ENCODE assay signal across 23 cellular contexts in the genomic region with DNA sequence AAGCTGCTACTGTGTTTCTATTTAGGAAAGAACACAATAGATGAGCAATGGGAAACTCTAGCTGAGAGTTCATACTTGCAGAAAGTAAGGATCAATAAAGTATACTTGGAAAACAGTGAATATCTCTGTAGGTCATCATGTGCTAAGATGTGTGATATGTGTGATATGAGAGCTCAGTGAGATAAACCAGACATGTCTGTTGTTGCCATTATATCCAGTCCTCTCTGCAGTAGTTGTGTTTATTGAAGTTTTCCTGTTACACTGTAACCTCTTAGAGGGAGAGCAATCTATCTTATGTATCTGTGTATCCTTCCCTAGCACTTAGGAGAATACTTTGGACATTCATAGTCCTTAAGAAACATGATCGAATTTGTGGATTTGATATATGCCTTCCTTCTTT. TPM values are rescaled to one million over a fixed set of nuclear protein-coding genes. Genes with fewer than 3 reads are reported as not detected.
DNase-seq lines count a peak whose midpoint lies in the region; ATAC-seq, FAIRE-seq and TF ChIP-seq lines count a peak whose summit lies in the region.
"Had no signal": no experiment of that assay in that cellular context is flagged by ENCODE, and none has a peak within 500 bp of the region (broad histone marks: within the 10 kb centered on the region; RNA-seq: fewer than 3 reads in every experiment).

No MANE protein-coding gene starts in this region.

- DNase-seq in activated T-cell treated with anti-CD3 and anti-CD28 coated beads, Interleukin-2, amount 50 U/mL, for 72 hours = no peak
- no peak for DNase-seq in activated T-cell treated with anti-CD3 and anti-CD28 coated beads, Interleukin-2, amount 50 U/mL, for 4 hours
- DNase-seq in glutamatergic neuron (no peak), urothelium cell line (ENCODE audit: low spot score) (no peak), NCI-H2107 (lab: John Stamatoyannopoulos, UW) (no peak)
- DNase-seq: Calu3; CD8-positive, alpha-beta memory T cell; DMS153; H9; NCI-H1092 treated with DMSO at 0.1 percent for 48 hours; NCI-H146; NCI-H2029; NCI-H345; NCI-H524; NCI-H774; SIG-M5 had no signal

- peaks cover 28% of the 10 kb centered on the region for H3K4me1 Mint-ChIP-seq in activated T-cell treated with anti-CD3 and anti-CD28 coated beads, Interleukin-2, amount 50 U/mL, for 72 hours (ENCODE audit: low read depth)
- H3K4me1 Mint-ChIP-seq in activated T-cell treated with anti-CD3 and anti-CD28 coated beads, Interleukin-2, amount 50 U/mL, for 4 hours (ENCODE audit: low read depth) = peaks cover 17% of the 10 kb centered on the region
- peaks cover 21% of the 10 kb centered on the region for H3K4me1 Mint-ChIP-seq in glutamatergic neuron (ENCODE audit: low read depth, unreplicated experiment)

- no peak for ATAC-seq in activated T-cell treated with anti-CD3 and anti-CD28 coated beads, Interleukin-2, amount 50 U/mL, for 72 hours (replicated peaks in 1 of 2)
- ATAC-seq in activated T-cell treated with anti-CD3 and anti-CD28 coated beads, Interleukin-2, amount 50 U/mL, for 4 hours = no peak
- ATAC-seq in SK-N-SH treated with all-trans-retinoic acid at 6 μM for 48 hours (peak; percentile 87), GM21529 (IDR thresholded peaks at IDR 0.05; ENCODE audit: unreplicated experiment) (no peak), HG02763 (IDR thresholded peaks at IDR 0.05; ENCODE audit: unreplicated experiment) (no peak)
- ATAC-seq: K562, Panc1 had no signal

- H3K4me3 Mint-ChIP-seq in activated T-cell treated with anti-CD3 and anti-CD28 coated beads, Interleukin-2, amount 50 U/mL, for 72 hours = no peak overlapping the region
- no peak overlapping the region for H3K4me3 Mint-ChIP-seq in activated T-cell treated with anti-CD3 and anti-CD28 coated beads, Interleukin-2, amount 50 U/mL, for 4 hours
- no peak overlapping the region for H3K4me3 Mint-ChIP-seq in glutamatergic neuron (ENCODE audit: unreplicated experiment)
- H3K4me3 Mint-ChIP-seq: CD8-positive, alpha-beta memory T cell; H9; HFFc6 had no signal

- peaks cover 4 to 9% of the 10 kb centered on the region in 2 donors for H3K36me3 Mint-ChIP-seq in activated T-cell treated with anti-CD3 and anti-CD28 coated beads, Interleukin-2, amount 50 U/mL, for 72 hours (ENCODE audit: insufficient read depth in 2 of 2)
- peaks cover 33% of the 10 kb centered on the region for H3K36me3 Mint-ChIP-seq in activated T-cell treated with anti-CD3 and anti-CD28 coated beads, Interleukin-2, amount 50 U/mL, for 4 hours (ENCODE audit: insufficient read depth)
- no peaks in the 10 kb centered on the region for H3K36me3 Mint-ChIP-seq in glutamatergic neuron (ENCODE audit: unreplicated experiment)

- FAIRE-seq in urothelium cell line (lab: Jason Lieb, UNC) = peak; percentile 9
- FAIRE-seq: A204.1, K562 had no signal

- no peaks in the 10 kb centered on the region for H3K27me3 Mint-ChIP-seq in activated T-cell treated with anti-CD3 and anti-CD28 coated beads, Interleukin-2, amount 50 U/mL, for 72 hours (ENCODE audit: low read depth)
- H3K27me3 Mint-ChIP-seq in activated T-cell treated with anti-CD3 and anti-CD28 coated beads, Interleukin-2, amount 50 U/mL, for 4 hours (ENCODE audit: low read depth) = no peaks in the 10 kb centered on the region
- H3K27me3 Mint-ChIP-seq in glutamatergic neuron (ENCODE audit: unreplicated experiment) = peaks cover 2% of the 10 kb centered on the region
- H3K27me3 Mint-ChIP-seq: CD8-positive, alpha-beta memory T cell had no signal

- no peaks in the 10 kb centered on the region for H3K9me3 Mint-ChIP-seq in activated T-cell treated with anti-CD3 and anti-CD28 coated beads, Interleukin-2, amount 50 U/mL, for 72 hours
- H3K9me3 Mint-ChIP-seq in activated T-cell treated with anti-CD3 and anti-CD28 coated beads, Interleukin-2, amount 50 U/mL, for 4 hours = no peaks in the 10 kb centered on the region
- no peaks in the 10 kb centered on the region for H3K9me3 Mint-ChIP-seq in glutamatergic neuron (ENCODE audit: unreplicated experiment)
- H3K9me3 Mint-ChIP-seq: CD8-positive, alpha-beta memory T cell; H9; HFFc6 had no signal

- no peak for TF ChIP-seq CTCF in glutamatergic neuron (IDR thresholded peaks at IDR 0.05; ENCODE audit: partially characterized antibody, unreplicated experiment)

- peak overlapping the region; percentile 31 for H3K27ac Mint-ChIP-seq in activated T-cell treated with anti-CD3 and anti-CD28 coated beads, Interleukin-2, amount 50 U/mL, for 72 hours
- peak overlapping the region; percentile 35 for H3K27ac Mint-ChIP-seq in glutamatergic neuron (ENCODE audit: unreplicated experiment)
- H3K27ac Mint-ChIP-seq: HFFc6 had no signal

TF ChIP-seq in SK-N-SH treated with all-trans-retinoic acid at 6 μM for 48 hours, 23 proteins besides CTCF, POLR2A, EP300 and RAD21:
- TF ChIP-seq SNAI2 (CRISPR knock-in tag; IDR thresholded peaks at IDR 0.05) (no peak), ISL1 (CRISPR knock-in tag; IDR thresholded peaks at IDR 0.05) (peak; percentile 81), TCF4 (CRISPR knock-in tag; IDR thresholded peaks at IDR 0.05; ENCODE audit: borderline replicate concordance) (peak; percentile 80)
- TF ChIP-seq, protein P1, sequence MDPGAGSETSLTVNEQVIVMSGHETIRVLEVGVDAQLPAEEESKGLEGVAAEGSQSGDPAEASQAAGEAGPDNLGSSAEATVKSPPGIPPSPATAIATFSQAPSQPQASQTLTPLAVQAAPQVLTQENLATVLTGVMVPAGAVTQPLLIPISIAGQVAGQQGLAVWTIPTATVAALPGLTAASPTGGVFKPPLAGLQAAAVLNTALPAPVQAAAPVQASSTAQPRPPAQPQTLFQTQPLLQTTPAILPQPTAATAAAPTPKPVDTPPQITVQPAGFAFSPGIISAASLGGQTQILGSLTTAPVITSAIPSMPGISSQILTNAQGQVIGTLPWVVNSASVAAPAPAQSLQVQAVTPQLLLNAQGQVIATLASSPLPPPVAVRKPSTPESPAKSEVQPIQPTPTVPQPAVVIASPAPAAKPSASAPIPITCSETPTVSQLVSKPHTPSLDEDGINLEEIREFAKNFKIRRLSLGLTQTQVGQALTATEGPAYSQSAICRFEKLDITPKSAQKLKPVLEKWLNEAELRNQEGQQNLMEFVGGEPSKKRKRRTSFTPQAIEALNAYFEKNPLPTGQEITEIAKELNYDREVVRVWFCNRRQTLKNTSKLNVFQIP (CRISPR knock-in tag; IDR thresholded peaks at IDR 0.05; ENCODE audit: borderline replicate concordance, low read depth) = no peak

RNA-seq across cellular contexts. Expression of a gene that starts 19.1 kb away (rescaled TPM):
- 10 to 100 TPM; 13.1 to 14.2 TPM for total RNA-seq in activated T-cell treated with anti-CD3 and anti-CD28 coated beads, Interleukin-2, amount 50 U/mL, for 72 hours
- total RNA-seq in activated T-cell treated with anti-CD3 and anti-CD28 coated beads, Interleukin-2, amount 50 U/mL, for 4 hours = 10 to 100 TPM; 20.3 to 26.9 (median 26.7) TPM
- total RNA-seq in glutamatergic neuron (ENCODE audit: unreplicated experiment) = 32.8 TPM
